Comparison of ENCODE assay signal across 1 cellular context in the genomic region with DNA sequence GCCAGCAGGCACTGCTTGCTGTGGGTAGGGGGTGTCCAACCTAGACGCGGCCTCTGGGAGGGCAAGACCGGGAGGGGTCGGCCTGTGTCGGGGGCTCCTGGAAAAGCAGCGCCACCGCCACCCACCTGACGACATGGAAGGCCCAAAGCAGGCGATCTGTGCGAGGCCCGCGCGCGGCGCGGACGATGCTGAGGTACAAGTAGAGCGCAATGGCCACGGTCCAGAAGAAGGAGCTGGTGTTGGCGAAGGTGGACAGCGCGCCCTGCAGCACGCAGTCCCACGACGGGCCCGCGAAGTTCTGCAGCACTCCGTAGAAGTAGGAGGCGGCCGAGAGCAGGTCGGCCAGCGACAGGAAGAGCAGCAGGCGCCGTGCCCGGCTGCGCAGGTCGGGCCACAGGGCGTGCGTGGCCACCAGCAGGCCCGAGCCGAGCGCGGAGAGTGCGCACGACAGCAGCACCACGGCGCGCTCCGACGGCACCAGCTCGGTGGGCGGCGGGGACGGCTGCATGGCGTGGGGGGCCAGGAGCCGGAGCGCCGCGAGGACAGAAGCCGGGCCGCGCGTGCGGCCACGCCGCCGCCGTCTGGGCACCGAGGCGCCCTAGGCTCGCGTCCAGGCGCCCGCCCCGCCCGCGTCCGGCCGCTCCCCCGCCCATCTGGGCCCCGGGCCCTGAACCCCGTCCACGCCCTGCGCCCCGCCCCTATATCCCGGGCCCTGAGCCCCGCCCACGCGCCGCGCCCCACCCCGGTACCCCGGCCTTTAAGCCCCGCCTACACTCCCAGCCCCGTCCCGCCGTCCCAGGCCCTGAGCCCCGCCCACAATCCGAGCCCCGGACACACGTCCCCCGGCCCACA.
TF ChIP-seq lines count a peak whose summit lies in the region.

GPR157 (minus strand) TSS at position 583 of the 852 bp plus-strand sequence; CDS start at position 508, 75 bp downstream.

TF ChIP-seq in H1, 55 proteins besides CTCF, POLR2A, EP300 and RAD21 (continued from another document):
- TF ChIP-seq NANOG (IDR thresholded peaks at IDR 0.05; ENCODE audit: insufficient read depth, low read depth, low read length, poor library complexity, severe bottlenecking) (no peak), SAP30 (IDR thresholded peaks at IDR 0.05; ENCODE audit: insufficient read depth, insufficient replicate concordance, low read length) (no peak), TBP (IDR thresholded peaks at IDR 0.05; ENCODE audit: low read depth, low read length) (no peak), POLR2AphosphoS5 (IDR thresholded peaks at IDR 0.05; ENCODE audit: low read depth, low read length) (no peak), RNF2 (IDR thresholded peaks at IDR 0.05; ENCODE audit: borderline replicate concordance, low read depth, low read length, missing control alignments, poor library complexity, severe bottlenecking) (no peak), KDM4A (IDR thresholded peaks at IDR 0.05; ENCODE audit: low read depth, low read length, severe bottlenecking) (no peak), POU5F1 (IDR thresholded peaks at IDR 0.05; ENCODE audit: low read depth, low read length) (no peak), HDAC2 (IDR thresholded peaks at IDR 0.05; ENCODE audit: borderline replicate concordance in 1 of 2, low read depth in 2 of 2, low read length in 2 of 2) (no peak; a peak in 1 of 4 replicates), SIRT6 (IDR thresholded peaks at IDR 0.05; ENCODE audit: low read length) (no peak), SRF (IDR thresholded peaks at IDR 0.05; ENCODE audit: low read depth, low read length) (no peak), USF2 (IDR thresholded peaks at IDR 0.05; ENCODE audit: low read length) (no peak), BCL11A (IDR thresholded peaks at IDR 0.05; ENCODE audit: low read depth in 2 of 2, low read length in 2 of 2) (no peak), SUZ12 (IDR thresholded peaks at IDR 0.05; ENCODE audit: low read length) (peak; percentile 47; the same call in 1 of the 2 replicates), SP1 (IDR thresholded peaks at IDR 0.05; ENCODE audit: low read depth, low read length) (no peak), CTBP2 (IDR thresholded peaks at IDR 0.05; ENCODE audit: borderline replicate concordance, insufficient read depth, insufficient read length, low read length) (no peak), MAFK (IDR thresholded peaks at IDR 0.05; ENCODE audit: low read depth, low read length) (no peak), KDM5A (IDR thresholded peaks at IDR 0.05; ENCODE audit: low read length) (no peak), GABPA (IDR thresholded peaks at IDR 0.05; ENCODE audit: borderline replicate concordance, insufficient read depth, low read length) (no peak), MAX (IDR thresholded peaks at IDR 0.05) (peak; percentile 10; the same call in 1 of the 2 replicates), TEAD4 (IDR thresholded peaks at IDR 0.05; ENCODE audit: low read depth, low read length) (no peak), HDAC6 (IDR thresholded peaks at IDR 0.05; ENCODE audit: low read depth, low read length) (no peak), PHF8 (conservative IDR thresholded peaks at IDR 0.05; ENCODE audit: low read depth, low read length) (0 out of 2 replicates have a peak, but pooled peaks have one; percentile 51), BACH1 (IDR thresholded peaks at IDR 0.05; ENCODE audit: low read length) (no peak), SIN3A (conservative IDR thresholded peaks at IDR 0.05 in 1 of 2, IDR thresholded peaks at IDR 0.05 in 1 of 2; ENCODE audit: low read depth in 1 of 2, low read length in 2 of 2) (no peak; a peak in 1 of 4 replicates), CBX8 (IDR thresholded peaks at IDR 0.05; ENCODE audit: borderline replicate concordance, low read depth, low read length) (no peak), RBBP5 (IDR thresholded peaks at IDR 0.05; ENCODE audit: borderline replicate concordance, low read depth, low read length) (0 out of 2 replicates have a peak, but pooled peaks have one; percentile 51), TAF7 (optimal IDR thresholded peaks at IDR 0.05; ENCODE audit: borderline replicate concordance, low read depth, low read length) (no peak), CHD7 (IDR thresholded peaks at IDR 0.05; ENCODE audit: insufficient replicate concordance, low read length) (no peak), CHD1 (IDR thresholded peaks at IDR 0.05; ENCODE audit: low read depth, low read length) (no peak), CREB1 (IDR thresholded peaks at IDR 0.05) (no peak), CBX5 (IDR thresholded peaks at IDR 0.05; ENCODE audit: low read depth, low read length) (no peak), EGR1 (IDR thresholded peaks at IDR 0.05; ENCODE audit: borderline replicate concordance, low read depth, low read length) (no peak), YY1 (IDR thresholded peaks at IDR 0.05; ENCODE audit: low read depth, low read length) (no peak)
- TF ChIP-seq, protein P1, sequence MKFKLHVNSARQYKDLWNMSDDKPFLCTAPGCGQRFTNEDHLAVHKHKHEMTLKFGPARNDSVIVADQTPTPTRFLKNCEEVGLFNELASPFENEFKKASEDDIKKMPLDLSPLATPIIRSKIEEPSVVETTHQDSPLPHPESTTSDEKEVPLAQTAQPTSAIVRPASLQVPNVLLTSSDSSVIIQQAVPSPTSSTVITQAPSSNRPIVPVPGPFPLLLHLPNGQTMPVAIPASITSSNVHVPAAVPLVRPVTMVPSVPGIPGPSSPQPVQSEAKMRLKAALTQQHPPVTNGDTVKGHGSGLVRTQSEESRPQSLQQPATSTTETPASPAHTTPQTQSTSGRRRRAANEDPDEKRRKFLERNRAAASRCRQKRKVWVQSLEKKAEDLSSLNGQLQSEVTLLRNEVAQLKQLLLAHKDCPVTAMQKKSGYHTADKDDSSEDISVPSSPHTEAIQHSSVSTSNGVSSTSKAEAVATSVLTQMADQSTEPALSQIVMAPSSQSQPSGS (IDR thresholded peaks at IDR 0.05; ENCODE audit: low read length): no peak
- TF ChIP-seq, protein P2, sequence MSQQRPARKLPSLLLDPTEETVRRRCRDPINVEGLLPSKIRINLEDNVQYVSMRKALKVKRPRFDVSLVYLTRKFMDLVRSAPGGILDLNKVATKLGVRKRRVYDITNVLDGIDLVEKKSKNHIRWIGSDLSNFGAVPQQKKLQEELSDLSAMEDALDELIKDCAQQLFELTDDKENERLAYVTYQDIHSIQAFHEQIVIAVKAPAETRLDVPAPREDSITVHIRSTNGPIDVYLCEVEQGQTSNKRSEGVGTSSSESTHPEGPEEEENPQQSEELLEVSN (IDR thresholded peaks at IDR 0.05): peak; percentile 34; the same call in 1 of the 2 replicates
- TF ChIP-seq, protein P3, sequence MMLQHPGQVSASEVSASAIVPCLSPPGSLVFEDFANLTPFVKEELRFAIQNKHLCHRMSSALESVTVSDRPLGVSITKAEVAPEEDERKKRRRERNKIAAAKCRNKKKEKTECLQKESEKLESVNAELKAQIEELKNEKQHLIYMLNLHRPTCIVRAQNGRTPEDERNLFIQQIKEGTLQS (IDR thresholded peaks at IDR 0.05; ENCODE audit: insufficient read depth, low read depth, low read length): no peak
TF ChIP-seq in H1: peak in this region for 7.
